In the genomic region with DNA sequence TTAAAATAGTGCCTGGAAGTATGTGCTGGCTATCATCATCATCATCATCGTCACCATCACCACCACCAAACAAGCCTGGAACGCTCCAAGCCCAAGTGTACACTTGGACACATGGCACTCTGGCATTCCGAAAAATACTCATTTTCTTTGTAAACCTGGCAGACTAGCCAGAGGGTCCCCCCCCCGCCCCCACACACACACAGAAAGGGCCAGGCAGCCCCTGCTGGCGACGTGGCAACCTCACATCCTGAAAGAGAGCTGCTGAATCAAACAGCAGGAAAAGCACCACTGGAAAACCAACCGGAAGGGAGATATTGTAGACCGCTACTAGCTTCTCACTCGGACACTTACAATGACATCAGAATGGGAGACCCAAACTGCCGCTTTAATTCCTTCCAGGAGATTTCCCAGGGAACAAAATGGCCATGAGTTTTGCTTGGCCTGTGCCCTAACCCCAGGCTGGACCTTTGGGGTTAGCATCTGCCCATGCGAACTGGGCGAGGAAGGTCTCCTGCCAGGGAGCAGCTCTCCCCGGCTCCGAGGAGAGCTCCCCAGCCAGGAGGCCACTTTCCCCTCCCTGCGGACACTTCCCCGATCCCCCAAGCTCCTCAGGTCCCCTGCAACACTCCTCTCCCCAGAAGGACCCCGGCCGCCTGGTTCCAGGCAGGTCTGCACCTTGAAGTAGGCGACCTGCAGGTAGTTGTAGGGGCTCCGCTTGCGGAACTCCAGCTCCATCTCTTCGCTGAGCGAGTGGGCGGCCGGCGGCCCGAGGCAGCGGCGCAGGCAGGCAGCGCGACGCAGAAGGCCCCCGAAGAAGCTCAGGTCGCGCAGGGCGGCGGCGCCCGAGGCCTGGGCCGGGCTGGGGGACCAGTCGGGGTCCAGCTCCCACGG, we compare ENCODE assay signal across 8 cellular contexts. TPM values are rescaled to one million over a fixed set of nuclear protein-coding genes. Genes with fewer than 3 reads are reported as not detected.
DNase-seq lines count a peak whose midpoint lies in the region; FAIRE-seq and TF ChIP-seq lines count a peak whose summit lies in the region.

No MANE protein-coding gene starts in this region.

- H3K27ac ChIP-seq in KOPT-K1 (ENCODE audit: low read depth, low read length, poor library complexity, severe bottlenecking), result peak overlapping the region; percentile 77

- H3K36me3 Mint-ChIP-seq in brain, result peaks cover 35% of the 10 kb centered on the region

- no peaks in the 10 kb centered on the region for H3K9me3 ChIP-seq in KOPT-K1 (ENCODE audit: insufficient read depth, low read length, poor library complexity, severe bottlenecking)

- FAIRE-seq in H54 (lab: Jason Lieb, UNC), result peak; percentile 27

- peaks cover 41% of the 10 kb centered on the region for H3K4me1 Mint-ChIP-seq in brain

- no peak for TF ChIP-seq POLR2A in H54 (IDR thresholded peaks at IDR 0.05; ENCODE audit: low read depth, low read length)

- peaks cover 15% of the 10 kb centered on the region for H3K27me3 Mint-ChIP-seq in brain

- peaks cover 3% of the 10 kb centered on the region for H3K36me3 ChIP-seq in GM06990 (ENCODE audit: control insufficient read depth, insufficient read depth, low read length)
- H3K36me3 ChIP-seq in KOPT-K1 (ENCODE audit: insufficient read depth, low read length), result peaks cover 24% of the 10 kb centered on the region

- DNase-seq in GM06990 (ENCODE audit: extremely low read depth, insufficient read length) (no peak), H54 (ENCODE audit: insufficient read length, low spot score) (peak; percentile 74), SK-N-DZ (ENCODE audit: low spot score) (peak; percentile 76), islet precursor cell (peak; percentile 87), cerebellar nuclear complex (lab: John Stamatoyannopoulos, UW) (no peak)
- peak; percentile 52 for DNase-seq in stimulated activated CD4-positive, alpha-beta T cell treated with anti-CD3 and anti-CD28 coated beads, Interleukin-12 subunit alpha, Interleukin-12 subunit beta, amount 100 ng/mL, for 4 hours

- peak overlapping the region; percentile 82 for H3K4me3 ChIP-seq in GM06990 (replicated peaks; ENCODE audit: low read depth, low read length)

- no peak overlapping the region for H3K4me3 Mint-ChIP-seq in brain

- peak overlapping the region in 1 of 5 experiments; percentile 94 for H3K27ac Mint-ChIP-seq in brain

- no peaks in the 10 kb centered on the region for H3K9me3 Mint-ChIP-seq in brain

- TF ChIP-seq CTCF in GM06990 (IDR thresholded peaks at IDR 0.05; ENCODE audit: insufficient read depth, low read length, poor library complexity, severe bottlenecking), result peak; percentile 38
- TF ChIP-seq CTCF in brain (conservative IDR thresholded peaks at IDR 0.05), result peak; percentile 57 to 76

- no peaks in the 10 kb centered on the region for H3K27me3 ChIP-seq in GM06990 (replicated peaks; ENCODE audit: control insufficient read depth, insufficient read depth, low read length)

RNA-seq across cellular contexts. Expression of gene P3H1, which starts 0.8 kb away (rescaled TPM):
- polyA plus RNA-seq in SK-N-DZ (2014; cell fraction: cytosol; rRNA removed), result 20.3 and 23.1 TPM in 2 replicates
- polyA plus RNA-seq in SK-N-DZ (2014; cell fraction: nucleus; rRNA removed), result 78.4 and 105 TPM in 2 replicates
- polyA plus RNA-seq in brain (ENCODE audit: insufficient read depth, low read depth, low replicate concordance), result 22.2 TPM

RNA-seq across cellular contexts. Expression of gene C1orf50, which starts 1.0 kb away (rescaled TPM):
- 4.2 and 8.7 TPM in 2 replicates for polyA plus RNA-seq in SK-N-DZ (2014; cell fraction: cytosol; rRNA removed)
- 3.1 and 7.3 TPM in 2 replicates for polyA plus RNA-seq in SK-N-DZ (2014; cell fraction: nucleus; rRNA removed)
- 13.3 TPM for polyA plus RNA-seq in brain (ENCODE audit: insufficient read depth, low read depth, low replicate concordance)

RNA-seq across cellular contexts. Expression of gene TMEM269, which starts 18.7 kb away (rescaled TPM):
- 0.10 and 0.29 TPM in 2 replicates for polyA plus RNA-seq in SK-N-DZ (2014; cell fraction: cytosol; rRNA removed)
- 0.65 and 0.89 TPM in 2 replicates for polyA plus RNA-seq in SK-N-DZ (2014; cell fraction: nucleus; rRNA removed)
- not detected for polyA plus RNA-seq in brain (ENCODE audit: insufficient read depth, low read depth, low replicate concordance)

RNA-seq across cellular contexts. Expression of gene CLDN19, which starts 26.0 kb away (rescaled TPM):
- polyA plus RNA-seq in SK-N-DZ (2014; cell fraction: cytosol; rRNA removed), result 1.8 and 2.5 TPM in 2 replicates
- polyA plus RNA-seq in SK-N-DZ (2014; cell fraction: nucleus; rRNA removed), result 0.66 and 1.7 TPM in 2 replicates
- polyA plus RNA-seq in brain (ENCODE audit: insufficient read depth, low read depth, low replicate concordance), result not detected

RNA-seq across cellular contexts. Expression of gene ERMAP, which starts 50.8 kb away (rescaled TPM):
- 1.2 and 1.3 TPM in 2 replicates for polyA plus RNA-seq in SK-N-DZ (2014; cell fraction: cytosol; rRNA removed)
- 0.80 and 2.0 TPM in 2 replicates for polyA plus RNA-seq in SK-N-DZ (2014; cell fraction: nucleus; rRNA removed)
- 4.9 TPM for polyA plus RNA-seq in brain (ENCODE audit: insufficient read depth, low read depth, low replicate concordance)

Comparison
In these comparisons a context has a peak if more than half of its experiments do, and no peak if none do; other contexts are left out.
1. DNase-seq: peak in H54 (single experiment), SK-N-DZ (single experiment), islet precursor cell (single experiment) and stimulated activated CD4-positive, alpha-beta T cell treated with anti-CD3 and anti-CD28 coated beads, Interleukin-12 subunit alpha, Interleukin-12 subunit beta, amount 100 ng/mL, for 4 hours (single experiment); none in GM06990 (single experiment) and cerebellar nuclear complex (0 of 2).